ENCODE assay signal across 24 cellular contexts in the genomic region with DNA sequence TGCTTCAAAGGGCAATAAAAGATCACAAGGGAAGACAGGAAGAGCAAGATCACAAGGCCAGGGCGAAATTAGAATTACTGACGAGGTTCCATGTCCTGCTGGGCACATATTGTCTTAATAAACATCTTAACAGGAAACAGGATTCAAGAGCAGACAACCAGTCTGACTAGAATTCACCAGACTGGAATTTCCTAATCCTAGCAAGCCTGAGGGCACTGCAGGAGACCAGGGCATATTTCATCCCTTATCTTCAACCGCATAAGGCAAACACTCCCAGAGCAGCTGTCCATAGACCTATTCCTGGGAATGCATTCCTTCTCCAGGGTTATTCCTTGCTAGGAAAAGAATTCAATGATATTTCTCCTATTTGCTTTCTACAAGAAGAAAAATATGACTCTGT. TPM values are rescaled to one million over a fixed set of nuclear protein-coding genes. Genes with fewer than 3 reads are reported as not detected.
"Had no signal": no experiment of that assay in that cellular context is flagged by ENCODE, and none has a peak within 500 bp of the region (broad histone marks: within the 10 kb centered on the region; RNA-seq: fewer than 3 reads in every experiment).

No MANE protein-coding gene starts in this region.

- H3K36me3 ChIP-seq: esophagus squamous epithelium, gastrocnemius medialis, heart right ventricle, neutrophil, tibial artery, vagina had no signal

- DNase-seq: activated CD4-positive, alpha-beta memory T cell treated with anti-CD3 and anti-CD28 coated beads, Interleukin-2, amount 10 ng/mL, durations not matched to agents 7 days and 5 days; activated CD4-positive, alpha-beta T cell treated with anti-CD3 and anti-CD28 coated beads for 4 hours; activated effector memory CD4-positive, alpha-beta T cell treated with Interleukin-2 at 50 U/mL for 16 hours; activated naive CD4-positive, alpha-beta T cell treated with anti-CD3 and anti-CD28 coated beads, Interleukin-2, amount 50 U/mL, for 16 hours; activated T-cell treated with anti-CD3 and anti-CD28 coated beads, Interleukin-2, amount 50 U/mL, for 4 hours; central memory CD4-positive, alpha-beta T cell; cortex of kidney; effector CD4-positive, alpha-beta T cell; esophagus squamous epithelium; gastrocnemius medialis; heart right ventricle; naive thymus-derived CD4-positive, alpha-beta T cell; posterior cingulate gyrus; retina; stimulated activated CD4-positive, alpha-beta T cell treated with anti-CD3 and anti-CD28 coated beads, Interleukin-15, amount 100 ng/mL, for 24 hours; stimulated activated CD4-positive, alpha-beta T cell treated with anti-CD3 and anti-CD28 coated beads, Interleukin-4, amount 100 ng/mL, for 1 hour; stimulated activated naive B cell treated with anti-CD40 and anti-IgM and Interleukin-4, amounts not matched to agents 10 μg/mL and 1 μg/mL and 100 μg/mL, for 72 hours; T-helper 2 cell; tibial artery had no signal

- H3K27ac ChIP-seq: esophagus squamous epithelium, gastrocnemius medialis, heart right ventricle, neutrophil, tibial artery, vagina had no signal

- H3K27me3 Mint-ChIP-seq: activated CD4-positive, alpha-beta memory T cell treated with anti-CD3 and anti-CD28 coated beads, Interleukin-2, amount 10 ng/mL, durations not matched to agents 7 days and 5 days had no signal

- H3K4me1 ChIP-seq: esophagus squamous epithelium, gastrocnemius medialis, vagina had no signal

- H3K4me1 Mint-ChIP-seq: activated CD4-positive, alpha-beta memory T cell treated with anti-CD3 and anti-CD28 coated beads, Interleukin-2, amount 10 ng/mL, durations not matched to agents 7 days and 5 days; naive thymus-derived CD4-positive, alpha-beta T cell; stimulated activated naive B cell treated with anti-CD40 and anti-IgM and Interleukin-4, amounts not matched to agents 10 μg/mL and 1 μg/mL and 100 μg/mL, for 72 hours had no signal

- H3K27me3 ChIP-seq: esophagus squamous epithelium, gastrocnemius medialis, heart right ventricle, neutrophil, tibial artery, vagina had no signal

- FAIRE-seq: islet of Langerhans had no signal

- H3K27ac Mint-ChIP-seq: activated CD4-positive, alpha-beta memory T cell treated with anti-CD3 and anti-CD28 coated beads, Interleukin-2, amount 10 ng/mL, durations not matched to agents 7 days and 5 days; naive thymus-derived CD4-positive, alpha-beta T cell; stimulated activated naive B cell treated with anti-CD40 and anti-IgM and Interleukin-4, amounts not matched to agents 10 μg/mL and 1 μg/mL and 100 μg/mL, for 72 hours; WTC11 had no signal

- H3K9me3 ChIP-seq: esophagus squamous epithelium, gastrocnemius medialis, neutrophil, vagina had no signal

- H3K4me3 ChIP-seq: esophagus squamous epithelium, gastrocnemius medialis, heart right ventricle, tibial artery, vagina had no signal

- ATAC-seq: activated T-cell treated with anti-CD3 and anti-CD28 coated beads, Interleukin-2, amount 50 U/mL, for 4 hours; gastrocnemius medialis; heart right ventricle; naive thymus-derived CD4-positive, alpha-beta T cell; stimulated activated naive B cell treated with anti-CD40 and anti-IgM and Interleukin-4, amounts not matched to agents 10 μg/mL and 1 μg/mL and 100 μg/mL, for 72 hours; WTC11 had no signal

- H3K9me3 Mint-ChIP-seq: activated CD4-positive, alpha-beta memory T cell treated with anti-CD3 and anti-CD28 coated beads, Interleukin-2, amount 10 ng/mL, durations not matched to agents 7 days and 5 days had no signal

- H3K4me3 Mint-ChIP-seq: activated CD4-positive, alpha-beta memory T cell treated with anti-CD3 and anti-CD28 coated beads, Interleukin-2, amount 10 ng/mL, durations not matched to agents 7 days and 5 days; activated T-cell treated with anti-CD3 and anti-CD28 coated beads, Interleukin-2, amount 50 U/mL, for 4 hours; naive thymus-derived CD4-positive, alpha-beta T cell; stimulated activated naive B cell treated with anti-CD40 and anti-IgM and Interleukin-4, amounts not matched to agents 10 μg/mL and 1 μg/mL and 100 μg/mL, for 72 hours; WTC11 had no signal

- H3K36me3 Mint-ChIP-seq: stimulated activated naive B cell treated with anti-CD40 and anti-IgM and Interleukin-4, amounts not matched to agents 10 μg/mL and 1 μg/mL and 100 μg/mL, for 72 hours had no signal

RNA-seq across cellular contexts. Expression of gene TDO2, which starts 12.4 kb away (rescaled TPM):
- total RNA-seq: activated CD4-positive, alpha-beta memory T cell treated with anti-CD3 and anti-CD28 coated beads, Interleukin-2, amount 10 ng/mL, durations not matched to agents 7 days and 5 days; lung microvascular endothelial cell; naive thymus-derived CD4-positive, alpha-beta T cell; vagina had no signal

RNA-seq across cellular contexts. Expression of gene ASIC5, which starts 25.0 kb away (rescaled TPM):
- total RNA-seq: activated CD4-positive, alpha-beta memory T cell treated with anti-CD3 and anti-CD28 coated beads, Interleukin-2, amount 10 ng/mL, durations not matched to agents 7 days and 5 days; activated T-cell treated with anti-CD3 and anti-CD28 coated beads, Interleukin-2, amount 50 U/mL, for 4 hours; esophagus squamous epithelium; gastrocnemius medialis; heart right ventricle; lung microvascular endothelial cell; naive thymus-derived CD4-positive, alpha-beta T cell; vagina; WTC11 had no signal
